1 cellular context compared by ENCODE assay signal in the genomic region with DNA sequence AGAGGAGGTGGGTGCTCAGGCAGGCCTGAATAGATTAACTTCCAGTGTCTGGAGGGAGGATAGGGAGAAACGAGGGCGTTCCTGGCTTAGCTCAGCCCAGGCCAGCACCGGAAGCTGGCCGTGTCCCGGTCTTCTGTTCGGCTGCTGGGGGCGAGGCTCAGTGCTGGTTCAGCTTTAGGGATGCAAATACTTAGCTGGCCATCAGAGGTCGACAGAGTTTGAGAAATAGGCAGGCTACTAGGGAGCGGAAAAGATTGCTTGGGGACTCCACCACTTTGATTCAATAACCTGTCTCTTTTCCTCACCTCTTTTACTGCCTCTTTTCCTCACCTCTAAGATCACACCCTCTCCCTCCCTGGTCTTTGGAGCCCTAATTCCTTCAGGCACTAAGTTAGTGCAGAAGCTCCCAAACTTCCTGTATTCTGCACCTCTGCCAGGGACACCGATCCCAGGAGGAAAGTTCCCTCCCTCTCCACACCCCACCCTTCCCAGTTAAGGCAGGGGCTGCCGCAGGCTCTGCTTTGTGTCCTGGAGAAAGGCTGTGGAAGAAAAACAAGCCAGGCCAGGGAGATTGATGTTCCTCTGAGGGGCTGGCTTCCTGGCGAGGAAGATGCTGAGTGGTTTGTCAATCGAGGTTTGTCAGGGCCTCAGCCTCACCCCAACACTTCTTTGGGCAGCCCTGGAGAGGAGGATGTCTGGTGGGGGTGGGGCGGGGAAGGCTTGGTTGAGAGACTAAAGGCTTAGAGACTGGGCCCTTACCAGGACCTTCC.
TF ChIP-seq lines count a peak whose summit lies in the region.

No MANE protein-coding gene starts in this region.

TF ChIP-seq in HCT116, 20 proteins besides CTCF, POLR2A, EP300 and RAD21 (continued from another document):
- TF ChIP-seq ELF1 (IDR thresholded peaks at IDR 0.05; ENCODE audit: borderline replicate concordance, low read depth), result no peak
- TF ChIP-seq CBX3 (IDR thresholded peaks at IDR 0.05; ENCODE audit: low read depth), result no peak
- no peak for TF ChIP-seq EZH2phosphoT487 (IDR thresholded peaks at IDR 0.05; ENCODE audit: borderline replicate concordance)
- TF ChIP-seq SP1 (IDR thresholded peaks at IDR 0.05; ENCODE audit: low read depth), result no peak
- TF ChIP-seq, protein P1, sequence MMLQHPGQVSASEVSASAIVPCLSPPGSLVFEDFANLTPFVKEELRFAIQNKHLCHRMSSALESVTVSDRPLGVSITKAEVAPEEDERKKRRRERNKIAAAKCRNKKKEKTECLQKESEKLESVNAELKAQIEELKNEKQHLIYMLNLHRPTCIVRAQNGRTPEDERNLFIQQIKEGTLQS (IDR thresholded peaks at IDR 0.05), result no peak
- TF ChIP-seq, protein P2, sequence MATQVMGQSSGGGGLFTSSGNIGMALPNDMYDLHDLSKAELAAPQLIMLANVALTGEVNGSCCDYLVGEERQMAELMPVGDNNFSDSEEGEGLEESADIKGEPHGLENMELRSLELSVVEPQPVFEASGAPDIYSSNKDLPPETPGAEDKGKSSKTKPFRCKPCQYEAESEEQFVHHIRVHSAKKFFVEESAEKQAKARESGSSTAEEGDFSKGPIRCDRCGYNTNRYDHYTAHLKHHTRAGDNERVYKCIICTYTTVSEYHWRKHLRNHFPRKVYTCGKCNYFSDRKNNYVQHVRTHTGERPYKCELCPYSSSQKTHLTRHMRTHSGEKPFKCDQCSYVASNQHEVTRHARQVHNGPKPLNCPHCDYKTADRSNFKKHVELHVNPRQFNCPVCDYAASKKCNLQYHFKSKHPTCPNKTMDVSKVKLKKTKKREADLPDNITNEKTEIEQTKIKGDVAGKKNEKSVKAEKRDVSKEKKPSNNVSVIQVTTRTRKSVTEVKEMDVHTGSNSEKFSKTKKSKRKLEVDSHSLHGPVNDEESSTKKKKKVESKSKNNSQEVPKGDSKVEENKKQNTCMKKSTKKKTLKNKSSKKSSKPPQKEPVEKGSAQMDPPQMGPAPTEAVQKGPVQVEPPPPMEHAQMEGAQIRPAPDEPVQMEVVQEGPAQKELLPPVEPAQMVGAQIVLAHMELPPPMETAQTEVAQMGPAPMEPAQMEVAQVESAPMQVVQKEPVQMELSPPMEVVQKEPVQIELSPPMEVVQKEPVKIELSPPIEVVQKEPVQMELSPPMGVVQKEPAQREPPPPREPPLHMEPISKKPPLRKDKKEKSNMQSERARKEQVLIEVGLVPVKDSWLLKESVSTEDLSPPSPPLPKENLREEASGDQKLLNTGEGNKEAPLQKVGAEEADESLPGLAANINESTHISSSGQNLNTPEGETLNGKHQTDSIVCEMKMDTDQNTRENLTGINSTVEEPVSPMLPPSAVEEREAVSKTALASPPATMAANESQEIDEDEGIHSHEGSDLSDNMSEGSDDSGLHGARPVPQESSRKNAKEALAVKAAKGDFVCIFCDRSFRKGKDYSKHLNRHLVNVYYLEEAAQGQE (IDR thresholded peaks at IDR 0.05; ENCODE audit: low read depth), result no peak
- TF ChIP-seq FOSL1 (IDR thresholded peaks at IDR 0.05; ENCODE audit: low read depth), result no peak
- no peak for TF ChIP-seq YY1 (IDR thresholded peaks at IDR 0.05; ENCODE audit: extremely low read depth, insufficient replicate concordance, low read depth, low read length)
- no peak for TF ChIP-seq TCF7L2 (IDR thresholded peaks at IDR 0.05; ENCODE audit: borderline replicate concordance, extremely low read depth, insufficient read depth, insufficient read length)
